10 cellular contexts compared by ENCODE assay signal in genomic region chr14:61343471-61343870, GRCh38. TPM values are rescaled to one million over a fixed set of nuclear protein-coding genes. Genes with fewer than 3 reads are reported as not detected.
A peak's percentile ranks its signal among the peaks of the same experiment; 100 is the strongest.
DNase-seq lines count a peak whose midpoint lies in the region; ATAC-seq and TF ChIP-seq lines count a peak whose summit lies in the region.
"Had no signal": no experiment of that assay in that cellular context is flagged by ENCODE, and none has a peak within 500 bp of the region (broad histone marks: within the 10 kb centered on the region; RNA-seq: fewer than 3 reads in every experiment).

No MANE protein-coding gene starts in this region.

- H4K8ac ChIP-seq in IMR-90 (ENCODE audit: low read depth in 2 of 2, low read length in 2 of 2), result no peak overlapping the region

- no peaks in the 10 kb centered on the region; the same call in 1 of the 2 replicates for H3K9me3 ChIP-seq in IMR-90 (ENCODE audit: control insufficient read depth, insufficient read depth, low read length)
- no peaks in the 10 kb centered on the region for H3K9me3 ChIP-seq in heart right ventricle
- no peaks in the 10 kb centered on the region for H3K9me3 ChIP-seq in spleen
- H3K9me3 ChIP-seq in Karpas-422 (ENCODE audit: low read length), result no peaks in the 10 kb centered on the region

- intact Hi-C loops in IMR-90 (cut with micrococcal nuclease) (no loop called here), heart right ventricle (cut with DNase I) (no loop called here), spleen (cut with DNase I; ENCODE audit: low total_unique reads) (no loop called here), posterior cingulate gyrus (cut with DNase I) (no loop called here)
- intact Hi-C loops in activated T-helper 1 cell treated with anti-CD3 and anti-CD28 coated beads, Interleukin-12 subunit alpha, Interleukin-12 subunit beta, Interleukin-2, Interleukin-4 antibody, amounts not matched to agents 30 ng/mL and 10 ng/mL and 1 ng/mL, durations not matched to agents 14 hours and 24 hours and 36 hours (cut with micrococcal nuclease), result loop anchor here (5.0 kb wide), 3 partner anchors 319 to 591 kb away; partner anchors contain the start of gene HIF1A

- H3K27me3 Mint-ChIP-seq in activated T-helper 1 cell treated with anti-CD3 and anti-CD28 coated beads, Interleukin-12 subunit alpha, Interleukin-12 subunit beta, Interleukin-2, Interleukin-4 antibody, amounts not matched to agents 30 ng/mL and 10 ng/mL and 1 ng/mL, durations not matched to agents 14 hours and 24 hours and 36 hours (ENCODE audit: insufficient read depth), result no peaks in the 10 kb centered on the region

- H2BK5ac ChIP-seq in IMR-90 (ENCODE audit: low read depth, low read length, poor library complexity, severe bottlenecking), result no peak overlapping the region

- H4K20me1 ChIP-seq in IMR-90 (ENCODE audit: insufficient read depth, low read length), result no peaks in the 10 kb centered on the region
- no peaks in the 10 kb centered on the region for H4K20me1 ChIP-seq in Karpas-422 (ENCODE audit: insufficient read depth, low read depth, low read length)

- TF ChIP-seq POLR2A in IMR-90 (IDR thresholded peaks at IDR 0.05; ENCODE audit: low read depth, low read length) (no peak), spleen (IDR thresholded peaks at IDR 0.05) (no peak)

- peaks cover 39% of the 10 kb centered on the region for H3K36me3 Mint-ChIP-seq in activated T-helper 1 cell treated with anti-CD3 and anti-CD28 coated beads, Interleukin-12 subunit alpha, Interleukin-12 subunit beta, Interleukin-2, Interleukin-4 antibody, amounts not matched to agents 30 ng/mL and 10 ng/mL and 1 ng/mL, durations not matched to agents 14 hours and 24 hours and 36 hours (ENCODE audit: low read depth)

- CTCF ChIA-PET in IMR-90 (lab: Yijun Ruan, JAX), result no interaction called here

- H2AFZ ChIP-seq in IMR-90 (replicated peaks; ENCODE audit: low read length, poor library complexity), result no peak overlapping the region
- H2AFZ ChIP-seq in Karpas-422 (ENCODE audit: low read length), result no peak overlapping the region

- no peak overlapping the region for H2AK5ac ChIP-seq in IMR-90 (ENCODE audit: low read depth, low read length)

- H3K4me1 ChIP-seq in IMR-90 (ENCODE audit: control insufficient read depth, insufficient read depth, low read length) (no peaks in the 10 kb centered on the region), heart right ventricle (peaks cover 0 to 92% (median 69%) of the 10 kb centered on the region in 9 donors), spleen (peaks cover 28 to 99% (median 75%) of the 10 kb centered on the region in 6 donors), Karpas-422 (ENCODE audit: low read length) (peaks cover 20% of the 10 kb centered on the region)

- no peak for TF ChIP-seq RAD21 in IMR-90 (IDR thresholded peaks at IDR 0.05; ENCODE audit: low read length)

- H3K27me3 ChIP-seq in IMR-90 (ENCODE audit: control insufficient read depth, insufficient read depth, low read length), result peaks cover 24% of the 10 kb centered on the region
- H3K27me3 ChIP-seq in heart right ventricle, result no peaks in the 10 kb centered on the region
- H3K27me3 ChIP-seq in spleen (replicated peaks in 1 of 7), result no peaks in the 10 kb centered on the region
- no peaks in the 10 kb centered on the region for H3K27me3 ChIP-seq in Karpas-422 (ENCODE audit: low read length)

- no peak overlapping the region for H2AK9ac ChIP-seq in IMR-90 (replicated peaks; ENCODE audit: low read depth, low read length, poor library complexity)

- H2BK15ac ChIP-seq in IMR-90 (ENCODE audit: low read depth, low read length), result no peak overlapping the region

- POLR2A ChIA-PET in IMR-90 (lab: Charles Lee; ENCODE audit: unreplicated experiment), result no interaction called here

- peak overlapping the region; percentile 82 for H3K4me3 Mint-ChIP-seq in activated T-helper 1 cell treated with anti-CD3 and anti-CD28 coated beads, Interleukin-12 subunit alpha, Interleukin-12 subunit beta, Interleukin-2, Interleukin-4 antibody, amounts not matched to agents 30 ng/mL and 10 ng/mL and 1 ng/mL, durations not matched to agents 14 hours and 24 hours and 36 hours
- H3K4me3 Mint-ChIP-seq: activated B cell treated with CpG ODN at 0.5 μM for 24 hours had no signal

- no peaks in the 10 kb centered on the region for H3K79me2 ChIP-seq in Karpas-422 (ENCODE audit: low read length)

- H3K79me1 ChIP-seq in IMR-90 (ENCODE audit: low read depth in 1 of 2, low read length in 2 of 2), result no peaks in the 10 kb centered on the region

- DNase-seq in IMR-90 (no peak), heart right ventricle (no peak), spleen (no peak), posterior cingulate gyrus (no peak), Karpas-422 (no peak)
- no peak for DNase-seq in activated T-helper 1 cell treated with anti-CD3 and anti-CD28 coated beads, Interleukin-12 subunit alpha, Interleukin-12 subunit beta, Interleukin-2, Interleukin-4 antibody, amounts not matched to agents 30 ng/mL and 10 ng/mL and 1 ng/mL, durations not matched to agents 14 hours and 24 hours and 36 hours (ENCODE audit: low spot score)
- DNase-seq: activated B cell treated with CpG ODN at 0.5 μM for 24 hours had no signal

- H3K27ac Mint-ChIP-seq in activated T-helper 1 cell treated with anti-CD3 and anti-CD28 coated beads, Interleukin-12 subunit alpha, Interleukin-12 subunit beta, Interleukin-2, Interleukin-4 antibody, amounts not matched to agents 30 ng/mL and 10 ng/mL and 1 ng/mL, durations not matched to agents 14 hours and 24 hours and 36 hours, result peak overlapping the region; percentile 97
- H3K27ac Mint-ChIP-seq: activated B cell treated with CpG ODN at 0.5 μM for 24 hours had no signal

- dilution Hi-C loops in IMR-90 (cut with HindIII; ENCODE audit: low sequenced_read_pairs, unreplicated experiment), result no loop called here

- H3K4ac ChIP-seq in IMR-90 (ENCODE audit: low read depth, low read length), result no peak overlapping the region

- H3K4me3 ChIP-seq in IMR-90 (ENCODE audit: insufficient read depth, low read depth, low read length) (no peak overlapping the region), heart right ventricle (no peak overlapping the region), spleen (peak overlapping the region in 1 of 8 donors; percentile 39), Karpas-422 (ENCODE audit: low read length) (no peak overlapping the region)

- no peak overlapping the region for H4K5ac ChIP-seq in IMR-90 (ENCODE audit: low read depth, low read length)

- no peak overlapping the region for H2BK20ac ChIP-seq in IMR-90 (ENCODE audit: low read depth, low read length)

- no peaks in the 10 kb centered on the region for H3K36me3 ChIP-seq in IMR-90 (ENCODE audit: control insufficient read depth, insufficient read depth, low read length)
- no peaks in the 10 kb centered on the region for H3K36me3 ChIP-seq in heart right ventricle
- no peaks in the 10 kb centered on the region for H3K36me3 ChIP-seq in spleen
- H3K36me3 ChIP-seq in Karpas-422 (ENCODE audit: insufficient read depth, low read length), result no peaks in the 10 kb centered on the region

- H3K4me2 ChIP-seq in IMR-90 (ENCODE audit: low read depth, low read length) (no peak overlapping the region), Karpas-422 (ENCODE audit: low read depth, low read length, poor library complexity, severe bottlenecking) (no peak overlapping the region)

- no peaks in the 10 kb centered on the region for H3K9me2 ChIP-seq in Karpas-422 (replicated peaks; ENCODE audit: insufficient read depth, low read length)

- no peak overlapping the region for H3K56ac ChIP-seq in IMR-90 (ENCODE audit: extremely low read depth, insufficient read depth, low read length)

- H2BK120ac ChIP-seq in IMR-90 (ENCODE audit: low read depth, low read length), result no peak overlapping the region

- H3K4me1 Mint-ChIP-seq in activated T-helper 1 cell treated with anti-CD3 and anti-CD28 coated beads, Interleukin-12 subunit alpha, Interleukin-12 subunit beta, Interleukin-2, Interleukin-4 antibody, amounts not matched to agents 30 ng/mL and 10 ng/mL and 1 ng/mL, durations not matched to agents 14 hours and 24 hours and 36 hours (ENCODE audit: low read depth), result peaks cover 92% of the 10 kb centered on the region

- WGBS in IMR-90 (ENCODE audit: extremely low coverage in 2 of 2, insufficient read length in 1 of 2), 2 experiments, result no CpG with 5 or more reads among the region's 1 CpG
- WGBS in heart right ventricle, 2 donors, result 74 to 81% methylated on average over 1 of the region's 1 CpG
- 37 to 59% (median 53%) methylated on average over 1 of the region's 1 CpG for WGBS in spleen, 5 donors

- H3K27ac ChIP-seq in IMR-90 (ENCODE audit: insufficient read depth, low read length), result no peak overlapping the region
- H3K27ac ChIP-seq in heart right ventricle, result peak overlapping the region in 7 of 10 donors; percentile 17 to 88 (median 52)
- H3K27ac ChIP-seq in spleen, result peak overlapping the region; percentile 59 to 92 (median 76)
- no peak overlapping the region for H3K27ac ChIP-seq in Karpas-422 (ENCODE audit: low read length)

- TF ChIP-seq CTCF in IMR-90 (conservative IDR thresholded peaks at IDR 0.05; ENCODE audit: low read depth, low read length) (no peak), heart right ventricle (IDR thresholded peaks at IDR 0.05) (no peak), spleen (IDR thresholded peaks at IDR 0.05 in 8 of 11, conservative IDR thresholded peaks at IDR 0.05 in 3 of 11) (no peak)

- in situ Hi-C loops in IMR-90 (cut with MboI; ENCODE audit: low sequenced_read_pairs), result no loop called here

- no peak overlapping the region for H3K14ac ChIP-seq in IMR-90 (replicated peaks; ENCODE audit: low read depth, low read length)

- no peak overlapping the region for H3K23ac ChIP-seq in IMR-90 (ENCODE audit: low read depth, low read length)

- H3K9me3 Mint-ChIP-seq in activated T-helper 1 cell treated with anti-CD3 and anti-CD28 coated beads, Interleukin-12 subunit alpha, Interleukin-12 subunit beta, Interleukin-2, Interleukin-4 antibody, amounts not matched to agents 30 ng/mL and 10 ng/mL and 1 ng/mL, durations not matched to agents 14 hours and 24 hours and 36 hours, result no peaks in the 10 kb centered on the region
- H3K9me3 Mint-ChIP-seq: activated B cell treated with CpG ODN at 0.5 μM for 24 hours, IgD-negative memory B cell had no signal

- H3K9ac ChIP-seq in IMR-90 (ENCODE audit: low read depth, low read length) (no peak overlapping the region), Karpas-422 (ENCODE audit: low read length) (no peak overlapping the region)

- no peaks in the 10 kb centered on the region for H3K9me1 ChIP-seq in IMR-90 (ENCODE audit: insufficient read depth, low read length)

- no TSS peak for BruUV-seq in IMR-90 (replicated peaks; lab: Mats Ljungman, UMichigan)

- no peak overlapping the region for H3K18ac ChIP-seq in IMR-90 (ENCODE audit: low read depth, low read length)

- H4K91ac ChIP-seq in IMR-90 (ENCODE audit: insufficient read depth, low read depth, low read length), result no peak overlapping the region

- no peak for ATAC-seq in IMR-90 (ENCODE audit: low read depth)
- ATAC-seq in heart right ventricle, result no peak
- ATAC-seq in HG02678 (IDR thresholded peaks at IDR 0.05; ENCODE audit: unreplicated experiment), result no peak

RNA-seq across cellular contexts. Expression of gene PRKCH, which starts 22.1 kb away (rescaled TPM):
- total RNA-seq in IMR-90 (2012; rRNA removed), result 1.4 and 2.3 TPM in 2 replicates
- 1.4 and 1.6 TPM in 2 replicates for polyA plus RNA-seq in IMR-90 (2012; rRNA removed)
- 1.0 and 1.6 TPM in 2 replicates for polyA plus RNA-seq in IMR-90 (2012; cell fraction: cytosol; rRNA removed)
- polyA plus RNA-seq in IMR-90 (2012; cell fraction: nucleus; rRNA removed; ENCODE audit: low replicate concordance), result 0.76 and 3.6 TPM in 2 replicates
- 145 and 151 TPM in 2 replicates for total RNA-seq in activated T-helper 1 cell treated with anti-CD3 and anti-CD28 coated beads, Interleukin-12 subunit alpha, Interleukin-12 subunit beta, Interleukin-2, Interleukin-4 antibody, amounts not matched to agents 30 ng/mL and 10 ng/mL and 1 ng/mL, durations not matched to agents 14 hours and 24 hours and 36 hours
- total RNA-seq in heart right ventricle, result 10 to 100 TPM; 12.4 to 25.1 (median 18.3) TPM
- polyA plus RNA-seq in heart right ventricle, result 10 to 100 TPM in 1 of 2 donors, 1 to 10 TPM in 1; 8.3 to 18.1 TPM
- total RNA-seq in spleen, result 100 to 1,000 TPM in 6 of 7 donors, 10 to 100 TPM in 1; 90.6 to 184 (median 110) TPM
- 10 to 100 TPM; 10.0 to 18.0 (median 12.3) TPM for polyA plus RNA-seq in spleen
- 3.4 and 7.0 TPM in 2 replicates for total RNA-seq in Karpas-422 (2014; rRNA removed; shearing (Covaris generic); ENCODE audit: low replicate concordance)
- total RNA-seq: G401 had no signal

Comparison
In these comparisons a context has a peak if more than half of its experiments do, and no peak if none do; other contexts are left out.
1. H3K27ac ChIP-seq: peak in heart right ventricle (7 of 10) and spleen (8 of 8); none in IMR-90 (single experiment) and Karpas-422 (single experiment).